Comparison of ENCODE assay signal across 8 cellular contexts in the genomic region with DNA sequence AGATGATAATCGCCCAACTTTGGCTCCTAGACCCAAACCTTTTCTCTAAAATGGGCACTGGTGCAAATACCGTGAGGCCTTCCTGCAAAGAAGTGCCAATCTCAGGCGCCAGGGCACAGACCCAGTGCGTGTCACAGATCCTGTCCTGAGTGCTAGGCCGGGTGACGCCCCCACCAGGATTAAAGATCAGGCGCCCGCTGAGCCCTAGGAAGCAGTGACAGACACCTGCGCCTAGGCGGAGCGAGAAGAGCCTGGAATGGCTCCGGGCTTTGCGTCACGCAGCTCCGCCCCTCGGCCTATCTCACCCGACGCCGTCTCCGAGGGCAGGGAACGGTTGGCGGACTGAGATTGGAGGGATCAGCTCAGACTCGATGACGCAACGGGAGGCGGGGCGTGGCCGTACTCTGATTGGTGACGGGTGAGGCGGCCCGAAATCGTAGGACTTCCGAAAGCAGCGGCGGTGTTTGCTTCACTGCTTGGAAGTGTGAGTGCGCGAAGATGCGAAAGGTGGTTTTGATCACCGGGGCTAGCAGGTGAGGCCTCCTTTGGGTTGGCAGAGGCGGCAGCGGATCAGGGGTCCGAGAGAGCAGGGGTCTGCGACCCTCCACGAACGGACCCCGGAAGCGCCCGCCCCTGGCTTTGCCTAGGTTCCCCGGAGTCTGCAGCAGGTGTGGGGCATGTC. TPM values are rescaled to one million over a fixed set of nuclear protein-coding genes. Genes with fewer than 3 reads are reported as not detected.
A peak's percentile ranks its signal among the peaks of the same experiment; 100 is the strongest.
DNase-seq lines count a peak whose midpoint lies in the region; ATAC-seq lines count a peak whose summit lies in the region.
"Not testable (repeated sequence)": the region's sequence is repeated elsewhere in the genome, so short reads cannot be mapped to it uniquely, and the experiment has no call there.

A gene with protein sequence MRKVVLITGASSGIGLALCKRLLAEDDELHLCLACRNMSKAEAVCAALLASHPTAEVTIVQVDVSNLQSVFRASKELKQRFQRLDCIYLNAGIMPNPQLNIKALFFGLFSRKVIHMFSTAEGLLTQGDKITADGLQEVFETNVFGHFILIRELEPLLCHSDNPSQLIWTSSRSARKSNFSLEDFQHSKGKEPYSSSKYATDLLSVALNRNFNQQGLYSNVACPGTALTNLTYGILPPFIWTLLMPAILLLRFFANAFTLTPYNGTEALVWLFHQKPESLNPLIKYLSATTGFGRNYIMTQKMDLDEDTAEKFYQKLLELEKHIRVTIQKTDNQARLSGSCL (plus strand): TSS at position 400 of the 682 bp plus-strand sequence. CDS start 99 bp downstream, at position 499.

- H3K9me3 Mint-ChIP-seq in effector memory CD8-positive, alpha-beta T cell, result not testable (repeated sequence)

- peak; percentile 99 for ATAC-seq in GM21381 (IDR thresholded peaks at IDR 0.05; ENCODE audit: unreplicated experiment)
- ATAC-seq in effector memory CD8-positive, alpha-beta T cell (replicated peaks), result peak; percentile 96

- H3K27me3 Mint-ChIP-seq in effector memory CD8-positive, alpha-beta T cell, result not testable (repeated sequence)

- H3K4me1 Mint-ChIP-seq in effector memory CD8-positive, alpha-beta T cell (ENCODE audit: low read depth in 2 of 2), result not testable (repeated sequence)

- DNase-seq in COLO668 (lab: John Stamatoyannopoulos, UW; ENCODE audit: unreplicated experiment) (peak; percentile 91), HT1080 (ENCODE audit: low read depth) (peak; percentile 88), NOMO-1 (lab: John Stamatoyannopoulos, UW; ENCODE audit: unreplicated experiment in 2 of 2) (peak; percentile 43 to 72), medulla oblongata (ENCODE audit: extremely low spot score) (peak; percentile 91)
- DNase-seq in effector memory CD8-positive, alpha-beta T cell, result peak; percentile 59 to 73 (median 63)
- DNase-seq in stimulated activated CD8-positive, alpha-beta memory T cell treated with anti-CD3 and anti-CD28 coated beads, Interleukin-12 subunit alpha, Interleukin-12 subunit beta, amount 100 ng/mL, for 1 hour (ENCODE audit: low read depth), result peak; percentile 53

- peak within 1 kb of the TSS; percentile 95 to 96 for H3K27ac Mint-ChIP-seq in effector memory CD8-positive, alpha-beta T cell

- CTCF ChIA-PET in activated CD8-positive, alpha-beta memory T cell treated with anti-CD3 and anti-CD28 coated beads for 36 hours (lab: Charles Lee), result not testable (repeated sequence)

- H3K36me3 Mint-ChIP-seq in effector memory CD8-positive, alpha-beta T cell (ENCODE audit: insufficient read depth), result peaks cover 25% of the 10 kb centered on the region

- POLR2A ChIA-PET in activated CD8-positive, alpha-beta memory T cell treated with anti-CD3 and anti-CD28 coated beads for 36 hours (lab: Charles Lee), result not testable (repeated sequence)

- H3K4me3 Mint-ChIP-seq in effector memory CD8-positive, alpha-beta T cell, result peak within 1 kb of the TSS; percentile 88 to 89

RNA-seq across cellular contexts. Expression of the gene that starts here (rescaled TPM):
- total RNA-seq in HT1080 (2014; rRNA removed; shearing (Covaris generic)), result 24.5 and 28.2 TPM in 2 replicates
- 10.9 and 12.3 TPM in 2 replicates for polyA plus RNA-seq in HT1080 (2015; cell fraction: cytosol; rRNA removed)
- 28.4 and 31.0 TPM in 2 replicates for polyA plus RNA-seq in HT1080 (2015; cell fraction: nucleus; rRNA removed)
- total RNA-seq in activated CD8-positive, alpha-beta memory T cell treated with anti-CD3 and anti-CD28 coated beads for 36 hours, result 10 to 100 TPM; 22.2 to 25.4 TPM

Comparison
In these comparisons a context has a peak if more than half of its experiments do, and no peak if none do; other contexts are left out.
1. Peak in every context shown above with its lines: DNase-seq and ATAC-seq.